ENCODE assay signal across 10 cellular contexts in the genomic region with DNA sequence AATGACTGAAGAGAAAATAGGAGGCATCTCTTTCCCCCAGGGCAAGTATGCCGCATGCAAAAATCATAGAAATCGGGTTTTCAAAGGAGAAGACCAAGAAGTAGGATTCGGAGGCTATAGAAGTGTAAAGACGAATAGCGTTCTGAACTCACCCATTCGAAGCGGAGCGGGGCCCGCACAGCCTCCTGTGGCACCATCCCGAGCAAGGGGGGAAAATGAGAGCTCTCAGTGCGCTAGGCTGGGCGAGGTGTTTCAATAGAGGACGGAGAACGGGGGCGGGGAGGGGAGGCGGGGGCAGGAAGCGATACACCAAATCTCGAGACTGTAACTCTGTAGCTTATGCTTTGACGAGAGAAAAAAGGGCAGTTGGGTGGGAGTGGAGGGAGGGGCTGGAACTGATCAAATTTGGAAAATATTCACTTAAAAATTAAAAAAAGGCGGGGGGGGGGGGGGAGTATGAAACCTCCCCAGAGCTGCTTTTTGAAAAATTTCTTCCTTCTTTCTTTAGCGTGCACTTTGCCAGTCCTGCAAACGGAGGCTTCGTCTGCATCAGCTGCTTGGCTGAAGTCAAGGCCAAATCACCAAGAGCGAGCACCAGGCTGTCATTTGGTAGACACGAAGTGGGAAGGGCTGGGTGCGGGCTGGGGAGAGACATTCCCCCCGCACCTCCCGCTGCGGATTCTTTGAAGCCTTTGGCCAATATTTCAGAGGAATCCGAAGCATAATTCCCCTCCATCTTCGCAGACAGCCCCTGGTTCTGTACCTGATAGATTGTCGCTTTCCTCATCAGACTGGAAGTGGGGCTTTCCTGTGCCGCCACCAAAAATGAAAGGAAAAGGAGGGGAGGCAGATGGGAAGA. TPM values are rescaled to one million over a fixed set of nuclear protein-coding genes. Genes with fewer than 3 reads are reported as not detected.
DNase-seq lines count a peak whose midpoint lies in the region; ATAC-seq and TF ChIP-seq lines count a peak whose summit lies in the region.
"Had no signal": no experiment of that assay in that cellular context is flagged by ENCODE, and none has a peak within 500 bp of the region (broad histone marks: within the 10 kb centered on the region; RNA-seq: fewer than 3 reads in every experiment).

No MANE protein-coding gene starts in this region.

- no peaks in the 10 kb centered on the region for H3K9me3 Mint-ChIP-seq in activated T-cell treated with anti-CD3 and anti-CD28 coated beads, Interleukin-2, amount 50 U/mL, for 72 hours
- no peaks in the 10 kb centered on the region for H3K9me3 Mint-ChIP-seq in endothelial cell (ENCODE audit: unreplicated experiment)

- H3K27ac Mint-ChIP-seq in activated T-cell treated with anti-CD3 and anti-CD28 coated beads, Interleukin-2, amount 50 U/mL, for 72 hours, result no peak overlapping the region
- peak overlapping the region; percentile 66 for H3K27ac Mint-ChIP-seq in endothelial cell (ENCODE audit: unreplicated experiment)

- peaks cover 7% of the 10 kb centered on the region for H3K4me1 Mint-ChIP-seq in activated T-cell treated with anti-CD3 and anti-CD28 coated beads, Interleukin-2, amount 50 U/mL, for 72 hours (ENCODE audit: low read depth)
- H3K4me1 Mint-ChIP-seq in endothelial cell (ENCODE audit: unreplicated experiment), result peaks cover 21% of the 10 kb centered on the region

- no peaks in the 10 kb centered on the region for H3K36me3 Mint-ChIP-seq in activated T-cell treated with anti-CD3 and anti-CD28 coated beads, Interleukin-2, amount 50 U/mL, for 72 hours (ENCODE audit: insufficient read depth in 2 of 2)
- H3K36me3 Mint-ChIP-seq in endothelial cell (ENCODE audit: low read depth, unreplicated experiment), result no peaks in the 10 kb centered on the region

- in situ Hi-C loops in KBM-7 (cut with MboI; ENCODE audit: low pct_unique_long_range_greater_than_20kb, low sequenced_read_pairs), result no loop called here

- no peak for TF ChIP-seq CTCF in endothelial cell (IDR thresholded peaks at IDR 0.05; ENCODE audit: unreplicated experiment)

- DNase-seq in activated T-cell treated with anti-CD3 and anti-CD28 coated beads, Interleukin-2, amount 50 U/mL, for 72 hours, result peak in 1 of 2 donors; percentile 2
- DNase-seq in activated T-cell treated with anti-CD3 and anti-CD28 coated beads, Interleukin-2, amount 50 U/mL, for 48 hours, result no peak
- DNase-seq in endothelial cell (ENCODE audit: low spot score) (peak; percentile 47), midbrain (lab: John Stamatoyannopoulos, UW) (peak; percentile 70), ureter (ENCODE audit: low spot score) (peak; percentile 69), NOMO-1 treated with DMSO at 0.1 percent for 48 hours (lab: John Stamatoyannopoulos, UW; ENCODE audit: unreplicated experiment) (no peak), KBM-7 (no peak)
- DNase-seq: DND-41 had no signal

- H3K4me3 Mint-ChIP-seq in activated T-cell treated with anti-CD3 and anti-CD28 coated beads, Interleukin-2, amount 50 U/mL, for 72 hours, result peak overlapping the region; percentile 60 to 73
- H3K4me3 Mint-ChIP-seq in endothelial cell (ENCODE audit: unreplicated experiment), result no peak overlapping the region

- peaks cover 9% of the 10 kb centered on the region for H3K27me3 Mint-ChIP-seq in activated T-cell treated with anti-CD3 and anti-CD28 coated beads, Interleukin-2, amount 50 U/mL, for 72 hours (ENCODE audit: low read depth)
- peaks cover 1% of the 10 kb centered on the region for H3K27me3 Mint-ChIP-seq in endothelial cell (ENCODE audit: unreplicated experiment)

- no peak for ATAC-seq in activated T-cell treated with anti-CD3 and anti-CD28 coated beads, Interleukin-2, amount 50 U/mL, for 72 hours (replicated peaks in 1 of 2)
- no peak for ATAC-seq in GM21390 (IDR thresholded peaks at IDR 0.05; ENCODE audit: unreplicated experiment)

RNA-seq across cellular contexts. Expression of a gene that starts 15.6 kb away (rescaled TPM):
- not detected for total RNA-seq in activated T-cell treated with anti-CD3 and anti-CD28 coated beads, Interleukin-2, amount 50 U/mL, for 72 hours
- not detected for total RNA-seq in endothelial cell (ENCODE audit: unreplicated experiment)
- total RNA-seq in ureter, result 2.6 TPM
- total RNA-seq: mononuclear cell had no signal

Comparison
In these comparisons a context has a peak if more than half of its experiments do, and no peak if none do; other contexts are left out.
1. DNase-seq: peak in endothelial cell (single experiment), midbrain (single experiment) and ureter (single experiment); none in activated T-cell treated with anti-CD3 and anti-CD28 coated beads, Interleukin-2, amount 50 U/mL, for 48 hours (0 of 2), NOMO-1 treated with DMSO at 0.1 percent for 48 hours (single experiment) and KBM-7 (single experiment).